Comparison of ENCODE assay signal across 4 cellular contexts in the genomic region with DNA sequence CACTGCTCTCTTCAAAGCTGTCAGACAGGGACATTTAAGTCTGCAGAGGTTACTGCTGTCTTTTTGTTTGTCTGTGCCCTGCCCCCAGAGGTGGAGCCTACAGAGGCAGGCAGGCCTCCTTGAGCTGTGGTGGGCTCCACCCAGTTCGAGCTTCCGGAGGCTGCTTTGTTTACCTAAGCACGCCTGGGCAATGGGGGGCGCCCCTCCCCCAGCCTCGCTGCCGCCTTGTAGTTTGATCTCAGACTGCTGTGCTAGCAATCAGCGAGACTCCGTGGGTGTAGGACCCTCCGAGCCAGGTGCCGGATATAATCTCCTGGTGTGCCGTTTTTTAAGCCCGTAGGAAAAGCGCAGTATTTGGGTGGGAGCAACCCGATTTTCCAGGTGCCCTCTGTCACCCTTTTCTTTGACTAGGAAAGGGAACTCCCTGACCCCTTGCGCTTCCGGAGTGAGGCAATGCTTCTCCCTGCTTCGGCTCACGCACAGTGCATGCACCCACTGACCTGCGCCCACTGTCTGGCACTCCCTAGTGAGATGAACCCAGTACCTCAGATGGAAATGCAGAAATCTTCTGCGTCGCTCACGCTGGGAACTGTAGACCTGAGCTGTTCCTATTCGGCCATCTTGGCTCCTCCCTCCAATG. TPM values are rescaled to one million over a fixed set of nuclear protein-coding genes. Genes with fewer than 3 reads are reported as not detected.
"Had no signal": no experiment of that assay in that cellular context is flagged by ENCODE, and none has a peak within 500 bp of the region (broad histone marks: within the 10 kb centered on the region; RNA-seq: fewer than 3 reads in every experiment).

No MANE protein-coding gene starts in this region.

RNA-seq across cellular contexts. Expression of a gene that starts 31.2 kb away (rescaled TPM):
- total RNA-seq: cerebellum, dermis microvascular lymphatic vessel endothelial cell, subcutaneous adipose tissue, tibial nerve had no signal
